ENCODE assay signal across 7 cellular contexts in genomic region chrX:53082773-53083616, GRCh38. TPM values are rescaled to one million over a fixed set of nuclear protein-coding genes. Genes with fewer than 3 reads are reported as not detected.
DNase-seq lines count a peak whose midpoint lies in the region; ATAC-seq and TF ChIP-seq lines count a peak whose summit lies in the region.

No MANE protein-coding gene starts in this region.

- CTCF ChIA-PET in activated CD8-positive, alpha-beta T cell treated with anti-CD3 and anti-CD28 coated beads for 36 hours (lab: Charles Lee): interaction anchor here (1.7 kb wide), 1 partner anchor 10 kb away, joined by 7 read pairs; no protein-coding TSS in a partner anchor

- POLR2A ChIA-PET in activated CD8-positive, alpha-beta T cell treated with anti-CD3 and anti-CD28 coated beads for 36 hours (lab: Charles Lee): interaction anchor here (0.6 to 1.6 kb wide), 4 partner anchors 10 to 369 kb away, joined by 3 to 10 read pairs (median 6); partner anchors contain the start of gene KANTR

- no peaks in the 10 kb centered on the region for H3K9me3 Mint-ChIP-seq in activated CD8-positive, alpha-beta T cell treated with anti-CD3 and anti-CD28 coated beads for 36 hours
- no peaks in the 10 kb centered on the region for H3K9me3 Mint-ChIP-seq in stimulated activated effector memory CD8-positive, alpha-beta T cell treated with anti-CD3 and anti-CD28 coated beads, Interleukin-12 subunit alpha, Interleukin-12 subunit beta, amount 100 ng/mL, for 72 hours

- H3K4me3 ChIP-seq in HFF-Myc (replicated peaks; ENCODE audit: low read depth, low read length): peak overlapping the region; percentile 70
- peak overlapping the region; percentile 78; the same call in 1 of the 2 replicates for H3K4me3 ChIP-seq in iPS DF 6.9 (ENCODE audit: low read length)

- no peak for DNase-seq in HFF-Myc (ENCODE audit: extremely low read depth, low read depth)
- no peak for DNase-seq in activated CD8-positive, alpha-beta T cell treated with anti-CD3 and anti-CD28 coated beads for 36 hours
- DNase-seq in iPS DF 6.9 (ENCODE audit: low read depth, low spot score): no peak
- DNase-seq in stimulated activated effector memory CD8-positive, alpha-beta T cell treated with anti-CD3 and anti-CD28 coated beads, Interleukin-12 subunit alpha, Interleukin-12 subunit beta, amount 100 ng/mL, for 72 hours (ENCODE audit: low spot score in 2 of 2): no peak
- DNase-seq in activated effector memory CD4-positive, alpha-beta T cell treated with Interleukin-2 at 50 U/mL for 16 hours: no peak
- DNase-seq in COLO668 (lab: John Stamatoyannopoulos, UW; ENCODE audit: unreplicated experiment): no peak
- DNase-seq in T-helper 9 cell: no peak

- H3K4me1 Mint-ChIP-seq in activated CD8-positive, alpha-beta T cell treated with anti-CD3 and anti-CD28 coated beads for 36 hours (ENCODE audit: low read depth): peaks cover 51% of the 10 kb centered on the region
- H3K4me1 Mint-ChIP-seq in stimulated activated effector memory CD8-positive, alpha-beta T cell treated with anti-CD3 and anti-CD28 coated beads, Interleukin-12 subunit alpha, Interleukin-12 subunit beta, amount 100 ng/mL, for 72 hours: peaks cover 56% of the 10 kb centered on the region

- H3K4me3 Mint-ChIP-seq in activated CD8-positive, alpha-beta T cell treated with anti-CD3 and anti-CD28 coated beads for 36 hours: peak overlapping the region; percentile 89
- H3K4me3 Mint-ChIP-seq in stimulated activated effector memory CD8-positive, alpha-beta T cell treated with anti-CD3 and anti-CD28 coated beads, Interleukin-12 subunit alpha, Interleukin-12 subunit beta, amount 100 ng/mL, for 72 hours: peak overlapping the region; percentile 93

- H3K27me3 Mint-ChIP-seq in activated CD8-positive, alpha-beta T cell treated with anti-CD3 and anti-CD28 coated beads for 36 hours: no peaks in the 10 kb centered on the region

- intact Hi-C loops in activated CD8-positive, alpha-beta T cell treated with anti-CD3 and anti-CD28 coated beads for 36 hours (cut with micrococcal nuclease): no loop called here

- H3K27ac ChIP-seq in iPS DF 6.9 (ENCODE audit: low read length): no peak overlapping the region

- no CpG with 5 or more reads among the region's 31 CpGs for WGBS in iPS DF 6.9 (ENCODE audit: insufficient coverage, insufficient read length)

- no peak for ATAC-seq in activated CD8-positive, alpha-beta T cell treated with anti-CD3 and anti-CD28 coated beads for 36 hours
- no peak for ATAC-seq in stimulated activated effector memory CD8-positive, alpha-beta T cell treated with anti-CD3 and anti-CD28 coated beads, Interleukin-12 subunit alpha, Interleukin-12 subunit beta, amount 100 ng/mL, for 72 hours

- H3K9me3 ChIP-seq in iPS DF 6.9 (ENCODE audit: control insufficient read depth, insufficient read depth, low read length): no peaks in the 10 kb centered on the region

- H3K27ac Mint-ChIP-seq in activated CD8-positive, alpha-beta T cell treated with anti-CD3 and anti-CD28 coated beads for 36 hours: peak overlapping the region; percentile 96
- peak overlapping the region; percentile 99 for H3K27ac Mint-ChIP-seq in stimulated activated effector memory CD8-positive, alpha-beta T cell treated with anti-CD3 and anti-CD28 coated beads, Interleukin-12 subunit alpha, Interleukin-12 subunit beta, amount 100 ng/mL, for 72 hours

- peaks cover 46% of the 10 kb centered on the region for H3K36me3 Mint-ChIP-seq in activated CD8-positive, alpha-beta T cell treated with anti-CD3 and anti-CD28 coated beads for 36 hours (ENCODE audit: low read depth)
- H3K36me3 Mint-ChIP-seq in stimulated activated effector memory CD8-positive, alpha-beta T cell treated with anti-CD3 and anti-CD28 coated beads, Interleukin-12 subunit alpha, Interleukin-12 subunit beta, amount 100 ng/mL, for 72 hours: peaks cover 71% of the 10 kb centered on the region

- H3K36me3 ChIP-seq in iPS DF 6.9 (ENCODE audit: control insufficient read depth, insufficient read depth, low read length): peaks cover 6% of the 10 kb centered on the region; the same call in 1 of the 2 replicates

- H3K4me1 ChIP-seq in iPS DF 6.9 (ENCODE audit: control insufficient read depth, insufficient read depth, low read length): no peaks in the 10 kb centered on the region; the same call in none of the 2 replicates

- no peaks in the 10 kb centered on the region for H3K27me3 ChIP-seq in iPS DF 6.9 (ENCODE audit: control insufficient read depth, insufficient read depth, low read length)

- no peak for TF ChIP-seq CTCF in HFF-Myc (IDR thresholded peaks at IDR 0.05; ENCODE audit: low read depth, low read length, missing control alignments)
- TF ChIP-seq CTCF in activated CD8-positive, alpha-beta T cell treated with anti-CD3 and anti-CD28 coated beads for 36 hours (IDR thresholded peaks at IDR 0.05): no peak

RNA-seq across cellular contexts. Expression of gene TSPYL2, which starts 0.8 kb away (rescaled TPM):
- total RNA-seq in activated CD8-positive, alpha-beta T cell treated with anti-CD3 and anti-CD28 coated beads for 36 hours: 10 to 100 TPM; 56.8 to 61.0 TPM

RNA-seq across cellular contexts. Expression of gene KANTR, which starts 10.9 kb away (rescaled TPM):
- total RNA-seq in activated CD8-positive, alpha-beta T cell treated with anti-CD3 and anti-CD28 coated beads for 36 hours: 10 to 100 TPM; 11.1 to 11.7 TPM

RNA-seq across cellular contexts. Expression of gene GPR173, which starts 34.4 kb away (rescaled TPM):
- total RNA-seq in activated CD8-positive, alpha-beta T cell treated with anti-CD3 and anti-CD28 coated beads for 36 hours: under 1 TPM; 0.36 to 0.70 TPM
